11 cellular contexts compared by ENCODE assay signal in genomic region chr4:146124023-146124680, GRCh38. TPM values are rescaled to one million over a fixed set of nuclear protein-coding genes. Genes with fewer than 3 reads are reported as not detected.
DNase-seq lines count a peak whose midpoint lies in the region; ATAC-seq, FAIRE-seq and TF ChIP-seq lines count a peak whose summit lies in the region.
"Had no signal": no experiment of that assay in that cellular context is flagged by ENCODE, and none has a peak within 500 bp of the region (broad histone marks: within the 10 kb centered on the region; RNA-seq: fewer than 3 reads in every experiment).

No MANE protein-coding gene starts in this region.

- in situ Hi-C loops in GM12878 (cut with MboI) = no loop called here

- CTCF ChIA-PET in GM10248 (lab: Yijun Ruan, JAX) = interaction anchor here (1.5 to 4.9 kb wide), 4 partner anchors 9 to 28 kb away, joined by 4 to 29 read pairs (median 6); no protein-coding TSS in a partner anchor
- CTCF ChIA-PET in GM12878 (lab: Yijun Ruan, JAX) = interaction anchor here (0.5 to 2.3 kb wide), 6 partner anchors 11 to 47 kb away, joined by 3 to 11 read pairs (median 4); no protein-coding TSS in a partner anchor

- no peak overlapping the region for H3K27ac ChIP-seq in GM12878 (ENCODE audit: control insufficient read depth, insufficient read depth)
- H3K27ac ChIP-seq: KMS-11, WERI-Rb-1 had no signal

- H3K4me1 ChIP-seq in GM12878 (ENCODE audit: control insufficient read depth, insufficient read depth, low read length) = peaks cover 8% of the 10 kb centered on the region

- intact Hi-C loops in GM12878 (cut with micrococcal nuclease; ENCODE audit: unreplicated experiment) (no loop called here), cardiac septum (cut with DNase I) (no loop called here)

- H3K27me3 Mint-ChIP-seq in endothelial cell (ENCODE audit: unreplicated experiment) = no peaks in the 10 kb centered on the region

- no peak overlapping the region for H3K4me3 ChIP-seq in GM12878

- FAIRE-seq in GM12878 (lab: Jason Lieb, UNC) = peak; percentile 38
- FAIRE-seq: D721Med had no signal

- BruUV-seq in GM12878 (replicated peaks; lab: Mats Ljungman, UMichigan) = no TSS peak

- H3K4me1 Mint-ChIP-seq in endothelial cell (ENCODE audit: unreplicated experiment) = no peaks in the 10 kb centered on the region

- DNase-seq in GM10248 (ENCODE audit: extremely low spot score) (peak; percentile 42), GM12878 (ENCODE audit: low read depth, low spot score) (no peak), cardiac septum (ENCODE audit: low spot score) (no peak), endothelial cell (ENCODE audit: low spot score) (no peak), NCI-H1436 (lab: John Stamatoyannopoulos, UW) (no peak)
- no peak for DNase-seq in activated CD4-positive, alpha-beta T cell treated with anti-CD3 and anti-CD28 coated beads for 1 hour
- DNase-seq: WERI-Rb-1 had no signal

- no peaks in the 10 kb centered on the region for H3K9me3 Mint-ChIP-seq in endothelial cell (ENCODE audit: unreplicated experiment)

- 15% methylated on average over 6 of the region's 6 CpGs for WGBS in GM12878 (ENCODE audit: insufficient coverage, insufficient replicate concordance, low lambda C conversion rate, missing lambda C conversion rate)

- H4K20me1 ChIP-seq in GM12878 (ENCODE audit: control insufficient read depth, insufficient read depth) = no peaks in the 10 kb centered on the region

- no peak for TF ChIP-seq POLR2A in GM12878 (IDR thresholded peaks at IDR 0.05; ENCODE audit: low read depth, low read length)

- peak overlapping the region; percentile 39; the same call in 1 of the 2 replicates for H3K4me2 ChIP-seq in GM12878 (ENCODE audit: control insufficient read depth, insufficient read depth)
- H3K4me2 ChIP-seq: KMS-11 had no signal

- H3K27me3 ChIP-seq in GM12878 (replicated peaks in 1 of 2; ENCODE audit: control insufficient read depth in 2 of 2, insufficient read depth in 2 of 2, low read length in 1 of 2) = no peaks in the 10 kb centered on the region

- no peaks in the 10 kb centered on the region for H3K36me3 ChIP-seq in GM12878 (ENCODE audit: control insufficient read depth in 2 of 2, insufficient read depth in 2 of 2, low read length in 1 of 2)
- H3K36me3 ChIP-seq: WERI-Rb-1 had no signal

- H3K9me3 ChIP-seq in GM12878 (replicated peaks; ENCODE audit: control insufficient read depth, insufficient read depth, low read length) = no peaks in the 10 kb centered on the region

- RAD21 ChIA-PET in GM12878 (lab: Charles Lee; ENCODE audit: unreplicated experiment) = interaction anchor here (0.6 to 2.8 kb wide), 7 partner anchors 22 to 189 kb away, joined by 3 to 9 read pairs (median 4); no protein-coding TSS in a partner anchor

- no peak overlapping the region for H3K27ac Mint-ChIP-seq in endothelial cell (ENCODE audit: unreplicated experiment)

- ATAC-seq in GM19397 (IDR thresholded peaks at IDR 0.05; ENCODE audit: unreplicated experiment) (peak; percentile 83), HG03045 (IDR thresholded peaks at IDR 0.05; ENCODE audit: unreplicated experiment) (peak; percentile 92), GM12878 (peak; percentile 93)

- TF ChIP-seq RAD21 in GM12878 (IDR thresholded peaks at IDR 0.05; ENCODE audit: insufficient read depth, low read depth, low read length) = peak; percentile 21; the same call in 1 of the 2 replicates

- no peak overlapping the region for H3K4me3 Mint-ChIP-seq in endothelial cell (ENCODE audit: unreplicated experiment)

- no peak overlapping the region for H3K9ac ChIP-seq in GM12878 (ENCODE audit: control insufficient read depth, insufficient read depth, low read length)
- H3K9ac ChIP-seq: KMS-11 had no signal

- SMC1A ChIA-PET in GM12878 (lab: Charles Lee; ENCODE audit: uncharacterized antibody, unreplicated experiment) = interaction anchor here (0.8 to 3.3 kb wide), 7 partner anchors 10 to 53 kb away, joined by 3 to 13 read pairs (median 3); no protein-coding TSS in a partner anchor

- peak overlapping the region; percentile 59 for H2AFZ ChIP-seq in GM12878 (ENCODE audit: control insufficient read depth, low read depth, low read length)

- no peaks in the 10 kb centered on the region for H3K79me2 ChIP-seq in GM12878 (ENCODE audit: control insufficient read depth, insufficient read depth, low read length)

- H3K36me3 Mint-ChIP-seq in endothelial cell (ENCODE audit: low read depth, unreplicated experiment) = no peaks in the 10 kb centered on the region

- POLR2A ChIA-PET in GM10248 (lab: Yijun Ruan, JAX) (no interaction called here), GM12878 (lab: Charles Lee) (interaction anchor here (0.6 to 1.4 kb wide), 4 partner anchors 14 to 571 kb away, joined by 3 to 4 read pairs (median 3); no protein-coding TSS in a partner anchor)

- TF ChIP-seq CTCF in GM10248 (IDR thresholded peaks at IDR 0.05; ENCODE audit: control extremely low read depth, extremely low read depth, low read depth, missing control alignments) (peak; percentile 15), GM12878 (IDR thresholded peaks at IDR 0.05 in 2 of 3, conservative IDR thresholded peaks at IDR 0.05 in 1 of 3; ENCODE audit: control insufficient read depth in 2 of 3, extremely low read depth in 1 of 3, insufficient read depth in 1 of 3, low read depth in 3 of 3, low read length in 3 of 3) (peak in 2 of 3 experiments; percentile 3 to 32; a peak in 2 of 6 replicates), endothelial cell (IDR thresholded peaks at IDR 0.05; ENCODE audit: unreplicated experiment) (no peak)

- TF ChIP-seq EP300 in GM12878 (IDR thresholded peaks at IDR 0.05; ENCODE audit: borderline replicate concordance in 1 of 2, control insufficient read depth in 1 of 2, low read depth in 2 of 2, low read length in 2 of 2) = no peak

TF ChIP-seq in GM12878, 131 proteins besides CTCF, POLR2A, EP300 and RAD21 (continues in another document):
- TF ChIP-seq CEBPZ (IDR thresholded peaks at IDR 0.05; ENCODE audit: low read depth, low read length) (no peak), FOXM1 (IDR thresholded peaks at IDR 0.05; ENCODE audit: low read depth, low read length) (no peak), YY1 (IDR thresholded peaks at IDR 0.05; ENCODE audit: low read depth, low read length) (0 out of 2 replicates have a peak, but pooled peaks have one; percentile 24), POU2F2 (IDR thresholded peaks at IDR 0.05; ENCODE audit: borderline replicate concordance, low read depth, low read length) (peak; percentile 90; the same call in 2 of the 3 replicates), ESRRA (IDR thresholded peaks at IDR 0.05; ENCODE audit: low read length) (no peak), ZSCAN29 (IDR thresholded peaks at IDR 0.05) (no peak), RUNX3 (IDR thresholded peaks at IDR 0.05; ENCODE audit: low read length) (peak; percentile 28; the same call in 1 of the 2 replicates), PKNOX1 (IDR thresholded peaks at IDR 0.05) (no peak), EED (IDR thresholded peaks at IDR 0.05; ENCODE audit: low read depth) (0 out of 2 replicates have a peak, but pooled peaks have one; percentile 16)

RNA-seq across cellular contexts. Expression of gene LSM6, which starts 51.4 kb away (rescaled TPM):
- total RNA-seq in GM12878 (2013; cell fraction: nucleolus; rRNA removed) = 126 and 131 TPM in 2 replicates
- total RNA-seq in GM12878 (2014; rRNA removed) (106 and 110 TPM in 2 replicates), GM12878 (2014; rRNA removed; fragmentation: Illumina TruSeq; extraction: Trizol) (252 and 277 TPM in 2 replicates), GM12878 (2021) (79.2 and 84.4 TPM in 2 replicates), cardiac septum (11.3 TPM), endothelial cell (ENCODE audit: unreplicated experiment) (40.3 TPM)
- 12.5 TPM for polyA plus RNA-seq in GM12878 (2011; ENCODE audit: low read depth)
- polyA plus RNA-seq in GM12878 (2011; rRNA removed) (68.0 and 112 TPM in 2 replicates), GM12878 (2014; fragmentation: Illumina TruSeq; extraction: Trizol) (198 and 252 TPM in 2 replicates), GM12878 (2014; fragmentation: Nextera tagmentation; extraction: Ambion mirVana) (100 to 1,000 TPM; 261 to 262 TPM), GM12878 (2014; rRNA removed) (170 and 177 TPM in 2 replicates), GM12878 (2016; fragmentation: Nextera tagmentation; extraction: Ambion mirVana) (100 to 1,000 TPM; 274 to 282 TPM)
- polyA plus RNA-seq in GM12878 (2011; cell fraction: cytosol; rRNA removed) = 27.5 and 33.9 TPM in 2 replicates
- 30.7 and 44.7 TPM in 2 replicates for polyA plus RNA-seq in GM12878 (2011; cell fraction: nucleus; rRNA removed)
- 89.8 and 117 TPM in 2 replicates for polyA plus RNA-seq in GM12878 (2012)
- polyA minus RNA-seq in GM12878 (2011; rRNA and poly(A)+ RNA removed) = 36.0 and 42.0 TPM in 2 replicates
- 7.2 and 16.8 TPM in 2 replicates for polyA minus RNA-seq in GM12878 (2011; cell fraction: cytosol; rRNA and poly(A)+ RNA removed)
- polyA minus RNA-seq in GM12878 (2011; cell fraction: nucleus; rRNA and poly(A)+ RNA removed) = 85.5 and 115 TPM in 2 replicates
